ENCODE assay signal across 13 cellular contexts in the genomic region with DNA sequence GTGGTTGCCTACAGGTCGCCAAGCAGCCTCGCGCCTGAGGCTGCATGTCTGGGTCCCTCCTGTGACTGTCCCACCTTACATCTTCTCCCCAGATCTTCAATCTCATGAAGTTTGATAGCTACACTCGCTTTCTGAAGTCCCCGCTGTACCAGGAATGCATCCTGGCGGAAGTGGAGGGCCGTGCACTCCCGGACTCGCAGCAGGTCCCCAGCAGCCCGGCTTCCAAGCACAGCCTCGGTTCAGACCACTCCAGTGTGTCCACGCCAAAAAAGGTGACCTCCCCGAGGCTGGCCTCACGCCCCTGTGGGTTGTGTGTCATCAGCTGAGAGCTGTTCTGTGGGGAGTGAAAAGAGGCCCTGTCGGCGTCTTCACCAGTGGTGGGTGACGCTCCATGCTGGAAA. TPM values are rescaled to one million over a fixed set of nuclear protein-coding genes. Genes with fewer than 3 reads are reported as not detected.
"Had no signal": no experiment of that assay in that cellular context is flagged by ENCODE, and none has a peak within 500 bp of the region (broad histone marks: within the 10 kb centered on the region; RNA-seq: fewer than 3 reads in every experiment).

No MANE protein-coding gene starts in this region.

- H3K27ac ChIP-seq: epithelial cell of prostate, pancreas, tibial artery had no signal

- DNase-seq: activated CD4-positive, alpha-beta memory T cell treated with anti-CD3 and anti-CD28 coated beads for 36 hours; activated naive CD4-positive, alpha-beta T cell; activated T-cell treated with anti-CD3 and anti-CD28 coated beads, Interleukin-2, amount 50 U/mL, for 48 hours; central memory CD4-positive, alpha-beta T cell; cortex of kidney; effector CD8-positive, alpha-beta T cell; SHP77 treated with DMSO at 0.1 percent for 48 hours had no signal

- H3K4me3 Mint-ChIP-seq: activated CD4-positive, alpha-beta memory T cell treated with anti-CD3 and anti-CD28 coated beads for 36 hours; stimulated activated effector memory CD8-positive, alpha-beta T cell treated with anti-CD3 and anti-CD28 coated beads, Interleukin-12 subunit alpha, Interleukin-12 subunit beta, amount 100 ng/mL, for 72 hours; T-helper 2 cell treated with Interferon-gamma antibody and Interleukin-4, amounts not matched to agents 5 μg/mL and 100 μg/mL, for 36 hours had no signal

- H3K4me3 ChIP-seq: pancreas, smooth muscle cell, tibial artery had no signal

- H3K4me1 ChIP-seq: pancreas, tibial artery had no signal

- FAIRE-seq: pancreas had no signal

- H3K9me3 Mint-ChIP-seq: activated CD4-positive, alpha-beta memory T cell treated with anti-CD3 and anti-CD28 coated beads for 36 hours; stimulated activated effector memory CD8-positive, alpha-beta T cell treated with anti-CD3 and anti-CD28 coated beads, Interleukin-12 subunit alpha, Interleukin-12 subunit beta, amount 100 ng/mL, for 72 hours; T-helper 2 cell treated with Interferon-gamma antibody and Interleukin-4, amounts not matched to agents 5 μg/mL and 100 μg/mL, for 36 hours had no signal

- H3K27me3 Mint-ChIP-seq: activated CD4-positive, alpha-beta memory T cell treated with anti-CD3 and anti-CD28 coated beads for 36 hours had no signal

- H3K9me3 ChIP-seq: pancreas, tibial artery had no signal

- H3K4me1 Mint-ChIP-seq: stimulated activated effector memory CD8-positive, alpha-beta T cell treated with anti-CD3 and anti-CD28 coated beads, Interleukin-12 subunit alpha, Interleukin-12 subunit beta, amount 100 ng/mL, for 72 hours had no signal

- H3K36me3 Mint-ChIP-seq: activated CD4-positive, alpha-beta memory T cell treated with anti-CD3 and anti-CD28 coated beads for 36 hours had no signal

- H3K4me2 ChIP-seq: smooth muscle cell had no signal

- H3K27me3 ChIP-seq: pancreas, tibial artery had no signal

- H3K27ac Mint-ChIP-seq: activated CD4-positive, alpha-beta memory T cell treated with anti-CD3 and anti-CD28 coated beads for 36 hours; stimulated activated effector memory CD8-positive, alpha-beta T cell treated with anti-CD3 and anti-CD28 coated beads, Interleukin-12 subunit alpha, Interleukin-12 subunit beta, amount 100 ng/mL, for 72 hours; T-helper 2 cell treated with Interferon-gamma antibody and Interleukin-4, amounts not matched to agents 5 μg/mL and 100 μg/mL, for 36 hours had no signal

RNA-seq across cellular contexts. Expression of a gene that starts 24.9 kb away (rescaled TPM):
- total RNA-seq: activated CD4-positive, alpha-beta memory T cell treated with anti-CD3 and anti-CD28 coated beads for 36 hours had no signal
- polyA plus RNA-seq: smooth muscle cell had no signal

RNA-seq across cellular contexts. Expression of a gene that starts 46.3 kb away (rescaled TPM):
- total RNA-seq: activated CD4-positive, alpha-beta memory T cell treated with anti-CD3 and anti-CD28 coated beads for 36 hours; smooth muscle cell had no signal
- polyA plus RNA-seq: smooth muscle cell had no signal
